8 cellular contexts compared by ENCODE assay signal in the genomic region with DNA sequence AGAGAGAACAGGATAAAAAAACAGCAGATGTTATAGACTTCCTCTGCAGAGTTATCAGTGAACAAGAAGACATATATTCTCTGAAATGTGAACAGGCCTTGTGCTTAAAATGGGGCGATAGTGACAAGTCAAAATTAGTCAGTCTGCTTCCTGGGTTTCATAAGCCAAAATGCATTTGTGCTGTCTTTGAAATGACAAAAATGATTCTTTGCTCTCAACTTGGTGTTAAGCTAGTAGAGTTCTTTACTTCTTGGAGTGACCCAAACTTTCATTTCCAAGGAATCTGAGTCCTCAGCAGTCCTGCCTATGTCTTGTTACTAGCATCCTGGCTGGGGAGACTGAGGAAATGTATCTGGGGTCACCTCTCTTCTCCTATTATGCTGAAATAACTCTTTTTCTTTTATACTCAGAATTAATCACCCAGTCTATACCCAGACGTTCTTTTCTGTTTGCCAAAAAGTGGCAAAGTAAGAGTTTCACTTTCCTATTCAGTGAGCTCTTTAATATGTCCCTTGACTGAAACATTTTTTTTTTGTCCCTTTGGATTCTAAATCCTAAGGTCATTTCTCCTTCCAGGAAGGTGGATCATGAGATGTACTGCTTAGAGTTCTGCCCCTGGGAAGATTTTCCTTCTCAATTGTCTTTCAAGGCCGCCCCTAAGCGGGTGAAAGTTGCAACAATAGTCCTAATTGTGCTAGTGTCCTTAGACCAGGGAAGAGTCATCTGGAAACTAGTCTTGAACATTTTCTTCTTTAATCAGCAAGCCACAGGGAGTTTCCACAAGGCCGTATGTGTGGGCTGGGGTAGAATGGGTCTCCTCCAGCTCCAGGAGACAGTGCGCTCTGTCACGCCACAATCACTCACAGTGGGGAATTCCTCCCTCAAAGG. TPM values are rescaled to one million over a fixed set of nuclear protein-coding genes. Genes with fewer than 3 reads are reported as not detected.
A peak's percentile ranks its signal among the peaks of the same experiment; 100 is the strongest.
DNase-seq lines count a peak whose midpoint lies in the region; ATAC-seq and TF ChIP-seq lines count a peak whose summit lies in the region.

No MANE protein-coding gene starts in this region.

- peak overlapping the region; percentile 95 for H4K91ac ChIP-seq in trophoblast cell (ENCODE audit: low read depth, low read length)

- H3K27me3 ChIP-seq in trophoblast cell (ENCODE audit: insufficient read depth, low read length) (no peaks in the 10 kb centered on the region), BE2C (peaks cover 8% of the 10 kb centered on the region; the same call in 1 of the 2 replicates), esophagus squamous epithelium (no peaks in the 10 kb centered on the region)

- H2BK120ac ChIP-seq in trophoblast cell (ENCODE audit: insufficient read depth, low read length, poor library complexity): peak overlapping the region; percentile 97

- no peak overlapping the region for H3K4me2 ChIP-seq in trophoblast cell (ENCODE audit: low read length)

- H4K8ac ChIP-seq in trophoblast cell (ENCODE audit: low read depth, low read length): peak overlapping the region; percentile 40

- no peak for TF ChIP-seq CTCF in BE2C (IDR thresholded peaks at IDR 0.05; ENCODE audit: low read depth, low read length)
- TF ChIP-seq CTCF in esophagus squamous epithelium (IDR thresholded peaks at IDR 0.05): no peak

- TF ChIP-seq POLR2A in esophagus squamous epithelium (IDR thresholded peaks at IDR 0.05): no peak

- H2BK12ac ChIP-seq in trophoblast cell (ENCODE audit: low read length): peak overlapping the region; percentile 85

- no peaks in the 10 kb centered on the region for H3K36me3 ChIP-seq in trophoblast cell (ENCODE audit: control insufficient read depth in 1 of 2, insufficient read depth in 2 of 2, low read length in 2 of 2)
- H3K36me3 ChIP-seq in BE2C: no peaks in the 10 kb centered on the region
- no peaks in the 10 kb centered on the region for H3K36me3 ChIP-seq in esophagus squamous epithelium

- H3K23ac ChIP-seq in trophoblast cell (ENCODE audit: low read length): no peak overlapping the region

- peaks cover 28% of the 10 kb centered on the region for H3K79me1 ChIP-seq in trophoblast cell (ENCODE audit: low read length)

- peak overlapping the region; percentile 98 for H3K27ac Mint-ChIP-seq in activated CD4-positive, alpha-beta T cell treated with anti-CD3 and anti-CD28 coated beads for 36 hours
- H3K27ac Mint-ChIP-seq in activated CD4-positive, alpha-beta memory T cell treated with anti-CD3 and anti-CD28 coated beads, Interleukin-2, amount 10 ng/mL, durations not matched to agents 7 days and 5 days: peak overlapping the region; percentile 97

- H3K9me3 ChIP-seq in trophoblast cell (ENCODE audit: insufficient read depth, low read depth, low read length) (no peaks in the 10 kb centered on the region), BE2C (no peaks in the 10 kb centered on the region), esophagus squamous epithelium (no peaks in the 10 kb centered on the region)

- H3K27me3 Mint-ChIP-seq in activated CD4-positive, alpha-beta T cell treated with anti-CD3 and anti-CD28 coated beads for 36 hours: no peaks in the 10 kb centered on the region
- H3K27me3 Mint-ChIP-seq in activated CD4-positive, alpha-beta memory T cell treated with anti-CD3 and anti-CD28 coated beads, Interleukin-2, amount 10 ng/mL, durations not matched to agents 7 days and 5 days: no peaks in the 10 kb centered on the region

- peak overlapping the region; percentile 81 for H2AK5ac ChIP-seq in trophoblast cell (ENCODE audit: low read length)

- H3K79me2 ChIP-seq in trophoblast cell (ENCODE audit: control insufficient read depth, insufficient read depth, low read length, poor library complexity): peaks cover 2% of the 10 kb centered on the region

- H3K9ac ChIP-seq in trophoblast cell (ENCODE audit: low read length): no peak overlapping the region

- peaks cover 3% of the 10 kb centered on the region for H3K36me3 Mint-ChIP-seq in activated CD4-positive, alpha-beta T cell treated with anti-CD3 and anti-CD28 coated beads for 36 hours (ENCODE audit: low read depth)
- peaks cover 10% of the 10 kb centered on the region for H3K36me3 Mint-ChIP-seq in activated CD4-positive, alpha-beta memory T cell treated with anti-CD3 and anti-CD28 coated beads, Interleukin-2, amount 10 ng/mL, durations not matched to agents 7 days and 5 days (ENCODE audit: low read depth)

- H2BK5ac ChIP-seq in trophoblast cell (ENCODE audit: low read depth, low read length, poor library complexity): peak overlapping the region; percentile 93

- H3K4me1 ChIP-seq in trophoblast cell (ENCODE audit: control insufficient read depth in 1 of 2, insufficient read depth in 2 of 2, low read length in 2 of 2) (peaks cover 11 to 24% of the 10 kb centered on the region in 2 experiments), BE2C (no peaks in the 10 kb centered on the region), esophagus squamous epithelium (peaks cover 0 to 12% (median 0%) of the 10 kb centered on the region in 3 donors)

- POLR2A ChIA-PET in activated CD4-positive, alpha-beta T cell treated with anti-CD3 and anti-CD28 coated beads for 36 hours (lab: Charles Lee): interaction anchor here (0.6 to 2.3 kb wide), 7 partner anchors 21 to 418 kb away, joined by 3 to 23 read pairs (median 5); a partner anchor contains a TSS
- POLR2A ChIA-PET in activated CD4-positive, alpha-beta memory T cell treated with anti-CD3 and anti-CD28 coated beads, Interleukin-2, amount 10 ng/mL, durations not matched to agents 7 days and 5 days (lab: Charles Lee): interaction anchor here (0.6 to 3.0 kb wide), 13 partner anchors 8 to 114 kb away, joined by 3 to 14 read pairs (median 4); a partner anchor contains a TSS

- H3K4me1 Mint-ChIP-seq in activated CD4-positive, alpha-beta T cell treated with anti-CD3 and anti-CD28 coated beads for 36 hours: peaks cover 64% of the 10 kb centered on the region
- peaks cover 62% of the 10 kb centered on the region for H3K4me1 Mint-ChIP-seq in activated CD4-positive, alpha-beta memory T cell treated with anti-CD3 and anti-CD28 coated beads, Interleukin-2, amount 10 ng/mL, durations not matched to agents 7 days and 5 days

- peak overlapping the region; percentile 8 for H2AFZ ChIP-seq in trophoblast cell (ENCODE audit: insufficient read depth, low read length, poor library complexity)

- peak; percentile 77 for ATAC-seq in activated CD4-positive, alpha-beta T cell treated with anti-CD3 and anti-CD28 coated beads for 36 hours
- ATAC-seq in HG03064 (IDR thresholded peaks at IDR 0.05; ENCODE audit: low read depth, unreplicated experiment): peak; percentile 64

- H3K14ac ChIP-seq in trophoblast cell (ENCODE audit: low read length): peak overlapping the region; percentile 72

- CTCF ChIA-PET in activated CD4-positive, alpha-beta T cell treated with anti-CD3 and anti-CD28 coated beads for 36 hours (lab: Charles Lee): interaction anchor here (0.7 to 2.1 kb wide), 8 partner anchors 9 to 148 kb away, joined by 3 to 13 read pairs (median 4); a partner anchor contains a TSS
- CTCF ChIA-PET in activated CD4-positive, alpha-beta memory T cell treated with anti-CD3 and anti-CD28 coated beads, Interleukin-2, amount 10 ng/mL, durations not matched to agents 7 days and 5 days (lab: Charles Lee): interaction anchor here (0.7 to 2.0 kb wide), 5 partner anchors 10 to 148 kb away, joined by 3 to 7 read pairs (median 4); no protein-coding TSS in a partner anchor

- H3K4me3 Mint-ChIP-seq in activated CD4-positive, alpha-beta T cell treated with anti-CD3 and anti-CD28 coated beads for 36 hours: peak overlapping the region; percentile 51
- H3K4me3 Mint-ChIP-seq in activated CD4-positive, alpha-beta memory T cell treated with anti-CD3 and anti-CD28 coated beads, Interleukin-2, amount 10 ng/mL, durations not matched to agents 7 days and 5 days: peak overlapping the region; percentile 51

- intact Hi-C loops in activated CD4-positive, alpha-beta T cell treated with anti-CD3 and anti-CD28 coated beads for 36 hours (cut with DNase I, micrococcal nuclease): loop anchor here (1.0 to 10.0 kb wide), 15 partner anchors 8 to 1615 kb away; a partner anchor contains a TSS
- intact Hi-C loops in esophagus squamous epithelium (cut with DNase I): no loop called here

- H3K18ac ChIP-seq in trophoblast cell (ENCODE audit: low read length): peak overlapping the region; percentile 31

- H3K9me3 Mint-ChIP-seq in activated CD4-positive, alpha-beta T cell treated with anti-CD3 and anti-CD28 coated beads for 36 hours (ENCODE audit: low read depth): no peaks in the 10 kb centered on the region
- peaks cover 6% of the 10 kb centered on the region for H3K9me3 Mint-ChIP-seq in activated CD4-positive, alpha-beta memory T cell treated with anti-CD3 and anti-CD28 coated beads, Interleukin-2, amount 10 ng/mL, durations not matched to agents 7 days and 5 days

- H3K4me3 ChIP-seq in trophoblast cell (ENCODE audit: low read depth, low read length) (no peak overlapping the region), BE2C (ENCODE audit: low read depth, low read length) (no peak overlapping the region), esophagus squamous epithelium (no peak overlapping the region)

- peak overlapping the region; percentile 83 for H3K4ac ChIP-seq in trophoblast cell (ENCODE audit: low read depth, low read length)

- no CpG with 5 or more reads among the region's 7 CpGs for whole genome bisulfite sequencing in trophoblast cell (ENCODE audit: extremely low coverage, insufficient coverage, insufficient read length)
- 56 to 68% methylated on average over 7 of the region's 7 CpGs for WGBS in esophagus squamous epithelium, 2 donors

- peak overlapping the region; percentile 4 for H4K12ac ChIP-seq in trophoblast cell (ENCODE audit: low read depth, low read length)

- peak; percentile 90 for DNase-seq in activated CD4-positive, alpha-beta T cell treated with anti-CD3 and anti-CD28 coated beads for 36 hours
- no peak for DNase-seq in activated CD4-positive, alpha-beta T cell treated with anti-CD3 and anti-CD28 coated beads for 1 hour
- peak; percentile 62 for DNase-seq in activated CD4-positive, alpha-beta memory T cell treated with anti-CD3 and anti-CD28 coated beads, Interleukin-2, amount 10 ng/mL, durations not matched to agents 7 days and 5 days
- DNase-seq in trophoblast cell (peak; percentile 76 to 81), amniotic stem cell (lab: John Stamatoyannopoulos, UW) (no peak), BE2C (no peak), esophagus squamous epithelium (lab: John Stamatoyannopoulos, UW) (no peak)

- H3K27ac ChIP-seq in trophoblast cell (ENCODE audit: low read depth, low read length): peak overlapping the region; percentile 92
- H3K27ac ChIP-seq in esophagus squamous epithelium: peak overlapping the region in 1 of 4 donors; percentile 22

RNA-seq across cellular contexts. Expression of a gene that starts 52.9 kb away (rescaled TPM):
- 10 to 100 TPM; 53.9 to 61.7 TPM for total RNA-seq in activated CD4-positive, alpha-beta T cell treated with anti-CD3 and anti-CD28 coated beads for 36 hours
- 10 to 100 TPM; 53.5 to 54.4 TPM for total RNA-seq in activated CD4-positive, alpha-beta memory T cell treated with anti-CD3 and anti-CD28 coated beads, Interleukin-2, amount 10 ng/mL, durations not matched to agents 7 days and 5 days
- 450 and 451 TPM in 2 replicates for polyA plus RNA-seq in trophoblast cell (2013)
- polyA plus RNA-seq in BE2C (2012; ENCODE audit: insufficient read depth, insufficient read length, low read depth): 45.8 TPM
- 10 to 100 TPM; 35.3 to 62.9 (median 51.7) TPM for total RNA-seq in esophagus squamous epithelium

Comparison
In these comparisons a context has a peak if more than half of its experiments do, and no peak if none do; other contexts are left out.
1. DNase-seq: peak in activated CD4-positive, alpha-beta T cell treated with anti-CD3 and anti-CD28 coated beads for 36 hours (single experiment), activated CD4-positive, alpha-beta memory T cell treated with anti-CD3 and anti-CD28 coated beads, Interleukin-2, amount 10 ng/mL, durations not matched to agents 7 days and 5 days (single experiment) and trophoblast cell (2 of 2); none in activated CD4-positive, alpha-beta T cell treated with anti-CD3 and anti-CD28 coated beads for 1 hour (single experiment), amniotic stem cell (single experiment), BE2C (single experiment) and esophagus squamous epithelium (single experiment).